8 cellular contexts compared by ENCODE assay signal in genomic region chr20:36202891-36203338, GRCh38. TPM values are rescaled to one million over a fixed set of nuclear protein-coding genes. Genes with fewer than 3 reads are reported as not detected.
DNase-seq lines count a peak whose midpoint lies in the region; ATAC-seq and TF ChIP-seq lines count a peak whose summit lies in the region.

No MANE protein-coding gene starts in this region.

- ATAC-seq in HG02798 (IDR thresholded peaks at IDR 0.05; ENCODE audit: poor library complexity, unreplicated experiment): peak; percentile 57
- peak; percentile 79 to 83 for ATAC-seq in naive B cell (ENCODE audit: low read depth in 2 of 2)
- ATAC-seq in stimulated activated effector memory CD8-positive, alpha-beta T cell treated with anti-CD3 and anti-CD28 coated beads, Interleukin-12 subunit alpha, Interleukin-12 subunit beta, amount 100 ng/mL, for 72 hours: peak; percentile 73
- no peak for ATAC-seq in HG03520 (IDR thresholded peaks at IDR 0.05; ENCODE audit: unreplicated experiment)

- H3K4me1 Mint-ChIP-seq in naive B cell: peaks cover 9 to 15% (median 14%) of the 10 kb centered on the region in 3 donors
- peaks cover 12% of the 10 kb centered on the region for H3K4me1 Mint-ChIP-seq in stimulated activated effector memory CD8-positive, alpha-beta T cell treated with anti-CD3 and anti-CD28 coated beads, Interleukin-12 subunit alpha, Interleukin-12 subunit beta, amount 100 ng/mL, for 72 hours

- TF ChIP-seq CTCF in C4-2B (conservative IDR thresholded peaks at IDR 0.05) (peak; percentile 100), epithelial cell of proximal tubule (conservative IDR thresholded peaks at IDR 0.05; ENCODE audit: low read depth, low read length) (peak; percentile 99)

- H3K27ac Mint-ChIP-seq in naive B cell: no peak overlapping the region
- no peak overlapping the region for H3K27ac Mint-ChIP-seq in stimulated activated effector memory CD8-positive, alpha-beta T cell treated with anti-CD3 and anti-CD28 coated beads, Interleukin-12 subunit alpha, Interleukin-12 subunit beta, amount 100 ng/mL, for 72 hours

- no peak overlapping the region for H3K27ac ChIP-seq in C4-2B

- DNase-seq in NOMO-1 treated with dmso at 0.1 percent for 144 hours (lab: John Stamatoyannopoulos, UW; ENCODE audit: unreplicated experiment) (peak; percentile 37), epithelial cell of proximal tubule (ENCODE audit: low read depth) (no peak), naive B cell (peak; percentile 64)
- peak; percentile 78 for DNase-seq in activated CD8-positive, alpha-beta memory T cell treated with anti-CD3 and anti-CD28 coated beads, Interleukin-2, amount 50 U/mL, for 4 hours
- DNase-seq in stimulated activated effector memory CD8-positive, alpha-beta T cell treated with anti-CD3 and anti-CD28 coated beads, Interleukin-12 subunit alpha, Interleukin-12 subunit beta, amount 100 ng/mL, for 72 hours (ENCODE audit: low spot score in 2 of 2): peak; percentile 81 to 88

- H3K4me3 Mint-ChIP-seq in naive B cell: peak overlapping the region in 3 of 8 donors; percentile 9 to 71 (median 55)
- H3K4me3 Mint-ChIP-seq in stimulated activated effector memory CD8-positive, alpha-beta T cell treated with anti-CD3 and anti-CD28 coated beads, Interleukin-12 subunit alpha, Interleukin-12 subunit beta, amount 100 ng/mL, for 72 hours: peak overlapping the region; percentile 31

- peaks cover 3 to 28% (median 18%) of the 10 kb centered on the region in 3 donors for H3K27me3 Mint-ChIP-seq in naive B cell

- H3K36me3 Mint-ChIP-seq in naive B cell: no peaks in the 10 kb centered on the region
- no peaks in the 10 kb centered on the region for H3K36me3 Mint-ChIP-seq in stimulated activated effector memory CD8-positive, alpha-beta T cell treated with anti-CD3 and anti-CD28 coated beads, Interleukin-12 subunit alpha, Interleukin-12 subunit beta, amount 100 ng/mL, for 72 hours

- no peaks in the 10 kb centered on the region for H3K9me3 Mint-ChIP-seq in naive B cell
- no peaks in the 10 kb centered on the region for H3K9me3 Mint-ChIP-seq in stimulated activated effector memory CD8-positive, alpha-beta T cell treated with anti-CD3 and anti-CD28 coated beads, Interleukin-12 subunit alpha, Interleukin-12 subunit beta, amount 100 ng/mL, for 72 hours

- H3K4me3 ChIP-seq in epithelial cell of proximal tubule (ENCODE audit: low read depth, low read length): no peak overlapping the region

RNA-seq across cellular contexts. Expression of gene AAR2, which starts 33.4 kb away (rescaled TPM):
- 30.2 and 30.8 TPM in 2 replicates for total RNA-seq in epithelial cell of proximal tubule
- 10 to 100 TPM; 29.6 to 48.2 (median 34.7) TPM for polyA plus RNA-seq in naive B cell (ENCODE audit: low read depth in 6 of 6)

RNA-seq across cellular contexts. Expression of gene EPB41L1, which starts 48.4 kb away (rescaled TPM):
- total RNA-seq in epithelial cell of proximal tubule: 10.9 and 17.4 TPM in 2 replicates
- not detected for polyA plus RNA-seq in naive B cell (ENCODE audit: low read depth in 6 of 6)
